8 cellular contexts compared by ENCODE assay signal in genomic region chr13:46295531-46296464, GRCh38.
DNase-seq lines count a peak whose midpoint lies in the region; ATAC-seq lines count a peak whose summit lies in the region.

No MANE protein-coding gene starts in this region.

- peak; percentile 100 for DNase-seq in AML-193 (lab: John Stamatoyannopoulos, UW)
- DNase-seq in NOMO-1 treated with DMSO at 0.1 percent for 48 hours (lab: John Stamatoyannopoulos, UW; ENCODE audit: unreplicated experiment), result peak; percentile 95
- DNase-seq in activated T-helper 2 cell treated with anti-CD3 and anti-CD28 coated beads, Interferon-gamma antibody, Interleukin-2, Interleukin-4, amounts not matched to agents 10 μg/mL and 5 μg/mL and 100 μg/mL, durations not matched to agents 14 hours and 24 hours and 36 hours (ENCODE audit: low spot score), result peak; percentile 49
- peak; percentile 64 for DNase-seq in glomerular visceral epithelial cell (ENCODE audit: extremely low spot score)
- peak; percentile 64 for DNase-seq in stimulated activated CD4-positive, alpha-beta T cell treated with anti-CD3 and anti-CD28 coated beads, Interleukin-1b, Interleukin-23, amount 100 ng/mL, for 48 hours
- no peak for DNase-seq in NCI-H524 (lab: John Stamatoyannopoulos, UW)
- DNase-seq in DMS 273 treated with DMSO at 0.1 percent for 48 hours (lab: John Stamatoyannopoulos, UW), result no peak

- peaks cover 17% of the 10 kb centered on the region for H3K36me3 Mint-ChIP-seq in activated T-helper 2 cell treated with anti-CD3 and anti-CD28 coated beads, Interferon-gamma antibody, Interleukin-2, Interleukin-4, amounts not matched to agents 10 μg/mL and 5 μg/mL and 100 μg/mL, durations not matched to agents 14 hours and 24 hours and 36 hours (ENCODE audit: low read depth)

- intact Hi-C loops in activated T-helper 2 cell treated with anti-CD3 and anti-CD28 coated beads, Interferon-gamma antibody, Interleukin-2, Interleukin-4, amounts not matched to agents 10 μg/mL and 5 μg/mL and 100 μg/mL, durations not matched to agents 14 hours and 24 hours and 36 hours (cut with micrococcal nuclease), result loop anchor here (2.0 to 10.0 kb wide), 3 partner anchors 25 to 111 kb away; partner anchors contain the start of gene LCP1

- H3K9me3 Mint-ChIP-seq in activated T-helper 2 cell treated with anti-CD3 and anti-CD28 coated beads, Interferon-gamma antibody, Interleukin-2, Interleukin-4, amounts not matched to agents 10 μg/mL and 5 μg/mL and 100 μg/mL, durations not matched to agents 14 hours and 24 hours and 36 hours, result peaks cover 19% of the 10 kb centered on the region

- peak overlapping the region; percentile 34 for H3K4me3 Mint-ChIP-seq in activated T-helper 2 cell treated with anti-CD3 and anti-CD28 coated beads, Interferon-gamma antibody, Interleukin-2, Interleukin-4, amounts not matched to agents 10 μg/mL and 5 μg/mL and 100 μg/mL, durations not matched to agents 14 hours and 24 hours and 36 hours (ENCODE audit: low read depth)

- peaks cover 45% of the 10 kb centered on the region for H3K4me1 Mint-ChIP-seq in activated T-helper 2 cell treated with anti-CD3 and anti-CD28 coated beads, Interferon-gamma antibody, Interleukin-2, Interleukin-4, amounts not matched to agents 10 μg/mL and 5 μg/mL and 100 μg/mL, durations not matched to agents 14 hours and 24 hours and 36 hours (ENCODE audit: low read depth)

- peak overlapping the region; percentile 86 for H3K27ac Mint-ChIP-seq in activated T-helper 2 cell treated with anti-CD3 and anti-CD28 coated beads, Interferon-gamma antibody, Interleukin-2, Interleukin-4, amounts not matched to agents 10 μg/mL and 5 μg/mL and 100 μg/mL, durations not matched to agents 14 hours and 24 hours and 36 hours

- H3K27me3 Mint-ChIP-seq in activated T-helper 2 cell treated with anti-CD3 and anti-CD28 coated beads, Interferon-gamma antibody, Interleukin-2, Interleukin-4, amounts not matched to agents 10 μg/mL and 5 μg/mL and 100 μg/mL, durations not matched to agents 14 hours and 24 hours and 36 hours (ENCODE audit: low read depth), result no peaks in the 10 kb centered on the region

- ATAC-seq in GM21619 (IDR thresholded peaks at IDR 0.05; ENCODE audit: unreplicated experiment), result peak; percentile 68

Comparison
In these comparisons a context has a peak if more than half of its experiments do, and no peak if none do; other contexts are left out.
1. DNase-seq: peak in AML-193 (2 of 2), NOMO-1 treated with DMSO at 0.1 percent for 48 hours (single experiment), activated T-helper 2 cell treated with anti-CD3 and anti-CD28 coated beads, Interferon-gamma antibody, Interleukin-2, Interleukin-4, amounts not matched to agents 10 μg/mL and 5 μg/mL and 100 μg/mL, durations not matched to agents 14 hours and 24 hours and 36 hours (single experiment), glomerular visceral epithelial cell (single experiment) and stimulated activated CD4-positive, alpha-beta T cell treated with anti-CD3 and anti-CD28 coated beads, Interleukin-1b, Interleukin-23, amount 100 ng/mL, for 48 hours (single experiment); none in NCI-H524 (0 of 2) and DMS 273 treated with DMSO at 0.1 percent for 48 hours (single experiment).